8 cellular contexts compared by ENCODE assay signal in genomic region chr7:98470131-98470985, GRCh38.
DNase-seq lines count a peak whose midpoint lies in the region; ATAC-seq and TF ChIP-seq lines count a peak whose summit lies in the region.

No MANE protein-coding gene starts in this region.

- H3K4me3 ChIP-seq in retinal pigment epithelial cell (ENCODE audit: low read length): peak overlapping the region; percentile 4

- DNase-seq in ELR (ENCODE audit: low read depth): peak; percentile 22
- peak; percentile 75 for DNase-seq in SW480 (ENCODE audit: low spot score)
- DNase-seq in retinal pigment epithelial cell (ENCODE audit: low read depth): no peak
- no peak for DNase-seq in mesenteric fat pad (ENCODE audit: low spot score)
- DNase-seq in GM10266 (ENCODE audit: extremely low spot score): no peak

- TF ChIP-seq CTCF in retinal pigment epithelial cell (conservative IDR thresholded peaks at IDR 0.05; ENCODE audit: low read depth, low read length) (no peak), GM10266 (IDR thresholded peaks at IDR 0.05; ENCODE audit: control insufficient read depth, insufficient read depth, low read depth, missing control alignments) (no peak)

- peak; percentile 27 for ATAC-seq in esophagus mucosa
- no peak for ATAC-seq in GM21717 (IDR thresholded peaks at IDR 0.05; ENCODE audit: unreplicated experiment)
- ATAC-seq in GM18907 (IDR thresholded peaks at IDR 0.05; ENCODE audit: unreplicated experiment): no peak

Comparison
In these comparisons a context has a peak if more than half of its experiments do, and no peak if none do; other contexts are left out.
1. DNase-seq: peak in ELR (single experiment) and SW480 (single experiment); none in retinal pigment epithelial cell (single experiment), mesenteric fat pad (single experiment) and GM10266 (single experiment).